ENCODE assay signal across 2 cellular contexts in the genomic region with DNA sequence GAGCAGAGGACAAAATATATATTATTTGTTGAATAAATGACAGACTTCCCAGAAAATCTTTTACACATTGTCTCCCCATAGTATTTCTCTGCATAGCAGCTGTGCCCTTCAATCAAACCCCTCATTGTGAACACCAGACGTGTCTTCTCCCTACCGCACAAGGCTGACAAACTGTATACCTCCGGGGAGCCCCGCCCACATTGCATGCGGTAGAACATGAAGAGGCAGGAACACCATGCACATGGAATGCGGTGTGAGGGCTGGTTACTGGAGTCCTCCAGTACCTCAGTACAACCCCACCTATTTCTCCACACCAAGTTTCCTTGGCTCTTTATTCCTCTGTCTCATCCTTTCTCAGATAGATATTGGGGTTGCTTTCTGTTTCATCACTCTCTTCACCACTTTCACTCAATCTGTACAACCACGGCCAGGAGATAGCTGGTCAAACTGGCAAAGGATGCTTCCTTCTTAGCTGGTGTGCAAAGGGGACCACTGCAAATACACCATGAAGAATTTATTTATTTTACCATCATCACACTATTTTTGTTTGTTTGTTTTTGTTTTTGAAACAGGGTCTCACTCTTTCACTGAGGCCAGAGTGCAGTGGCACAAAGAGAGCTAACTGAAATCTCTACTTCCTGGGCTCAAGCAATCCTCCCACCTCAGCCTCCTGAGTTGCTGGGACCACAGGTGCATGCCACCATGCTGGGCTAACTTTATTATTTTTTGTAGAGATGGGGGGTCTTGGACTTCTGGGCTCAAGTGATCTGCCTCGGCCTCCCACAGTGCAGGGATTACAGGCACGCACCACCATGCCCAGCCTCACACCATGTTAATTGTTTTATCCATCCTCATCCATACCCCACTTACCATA.
A peak's percentile ranks its signal among the peaks of the same experiment; 100 is the strongest.
TF ChIP-seq lines count a peak whose summit lies in the region.

No MANE protein-coding gene starts in this region.

TF ChIP-seq in GM23338, 12 proteins besides CTCF, POLR2A, EP300 and RAD21:
- TF ChIP-seq JUNB (IDR thresholded peaks at IDR 0.05; ENCODE audit: unreplicated experiment) = no peak

TF ChIP-seq in WTC11, 78 proteins besides CTCF, POLR2A, EP300 and RAD21:
- TF ChIP-seq SMAD3 (CRISPR knock-in tag; IDR thresholded peaks at IDR 0.05; ENCODE audit: borderline replicate concordance) (no peak), GRHL2 (CRISPR knock-in tag; IDR thresholded peaks at IDR 0.05; ENCODE audit: insufficient replicate concordance, severe bottlenecking) (no peak), RELA (CRISPR knock-in tag; IDR thresholded peaks at IDR 0.05; ENCODE audit: borderline replicate concordance) (no peak), CBFB (CRISPR knock-in tag; IDR thresholded peaks at IDR 0.05; ENCODE audit: low read depth) (no peak), GABPB1 (CRISPR knock-in tag; IDR thresholded peaks at IDR 0.05) (peak; percentile 61; the same call in 1 of the 2 replicates)
- TF ChIP-seq, protein P1, sequence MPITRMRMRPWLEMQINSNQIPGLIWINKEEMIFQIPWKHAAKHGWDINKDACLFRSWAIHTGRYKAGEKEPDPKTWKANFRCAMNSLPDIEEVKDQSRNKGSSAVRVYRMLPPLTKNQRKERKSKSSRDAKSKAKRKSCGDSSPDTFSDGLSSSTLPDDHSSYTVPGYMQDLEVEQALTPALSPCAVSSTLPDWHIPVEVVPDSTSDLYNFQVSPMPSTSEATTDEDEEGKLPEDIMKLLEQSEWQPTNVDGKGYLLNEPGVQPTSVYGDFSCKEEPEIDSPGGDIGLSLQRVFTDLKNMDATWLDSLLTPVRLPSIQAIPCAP (CRISPR knock-in tag; IDR thresholded peaks at IDR 0.05) = no peak
